In the genomic region with DNA sequence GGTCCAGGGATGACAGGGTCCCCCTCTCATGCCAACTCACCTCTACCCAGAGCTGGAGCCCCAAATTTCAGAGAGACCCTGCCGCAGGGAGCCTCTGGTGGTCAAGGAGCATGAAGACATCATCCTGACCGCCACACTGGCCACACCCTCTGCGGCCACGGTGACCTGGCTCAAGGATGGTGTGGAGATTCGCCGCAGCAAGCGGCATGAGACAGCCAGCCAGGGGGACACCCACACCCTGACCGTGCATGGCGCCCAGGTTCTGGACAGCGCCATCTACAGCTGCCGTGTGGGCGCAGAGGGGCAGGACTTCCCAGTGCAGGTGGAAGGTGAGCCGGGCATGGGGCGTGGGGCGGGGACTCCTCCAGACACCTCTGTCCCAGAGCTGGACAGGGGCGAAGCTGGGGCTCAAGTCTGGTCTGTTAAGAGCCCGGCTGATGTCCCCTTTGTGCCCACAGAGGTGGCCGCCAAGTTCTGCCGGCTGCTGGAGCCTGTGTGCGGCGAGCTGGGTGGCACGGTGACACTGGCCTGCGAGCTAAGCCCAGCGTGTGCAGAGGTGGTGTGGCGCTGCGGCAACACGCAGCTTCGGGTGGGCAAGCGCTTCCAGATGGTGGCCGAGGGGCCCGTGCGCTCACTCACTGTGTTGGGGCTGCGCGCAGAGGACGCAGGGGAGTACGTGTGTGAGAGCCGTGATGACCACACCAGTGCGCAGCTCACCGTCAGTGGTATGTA, we compare ENCODE assay signal across 15 cellular contexts.
DNase-seq lines count a peak whose midpoint lies in the region; ATAC-seq and TF ChIP-seq lines count a peak whose summit lies in the region.
"Had no signal": no experiment of that assay in that cellular context is flagged by ENCODE, and none has a peak within 500 bp of the region (broad histone marks: within the 10 kb centered on the region; RNA-seq: fewer than 3 reads in every experiment).

No MANE protein-coding gene starts in this region.

- no peak for DNase-seq in activated T-cell treated with anti-CD3 and anti-CD28 coated beads, Interleukin-2, amount 50 U/mL, for 24 hours
- no peak for DNase-seq in activated T-cell treated with anti-CD3 and anti-CD28 coated beads, Interleukin-2, amount 50 U/mL, for 1 hour
- peak; percentile 43 for DNase-seq in lower lobe of right lung
- no peak for DNase-seq in stimulated activated effector memory CD8-positive, alpha-beta T cell treated with anti-CD3 and anti-CD28 coated beads, Interleukin-12 subunit alpha, Interleukin-12 subunit beta, amount 100 ng/mL, for 72 hours (ENCODE audit: low spot score in 2 of 2)
- DNase-seq in effector CD8-positive, alpha-beta T cell (lab: John Stamatoyannopoulos, UW): no peak
- no peak for DNase-seq in HK-2 (ENCODE audit: unreplicated experiment)
- DNase-seq: GF-D8; Kasumi-1; NCI-H1694; NCI-H510A treated with DMSO at 0.1 percent for 48 hours; stimulated activated CD4-positive, alpha-beta T cell treated with anti-CD3 and anti-CD28 coated beads, Interleukin-15, amount 100 ng/mL, for 24 hours; SW 1271 had no signal

- TF ChIP-seq CTCF in lower lobe of right lung (IDR thresholded peaks at IDR 0.05): no peak

- no peaks in the 10 kb centered on the region for H3K27me3 ChIP-seq in lower lobe of right lung (ENCODE audit: low read depth)
- H3K27me3 ChIP-seq: adrenal gland had no signal

- peaks cover 19% of the 10 kb centered on the region for H3K4me1 Mint-ChIP-seq in activated T-cell treated with anti-CD3 and anti-CD28 coated beads, Interleukin-2, amount 50 U/mL, for 24 hours (ENCODE audit: low read depth)
- H3K4me1 Mint-ChIP-seq in activated T-helper 17 cell treated with anti-CD3 and anti-CD28 coated beads, Interleukin-2, amount 50 U/mL, for 72 hours: no peaks in the 10 kb centered on the region
- H3K4me1 Mint-ChIP-seq in stimulated activated effector memory CD8-positive, alpha-beta T cell treated with anti-CD3 and anti-CD28 coated beads, Interleukin-12 subunit alpha, Interleukin-12 subunit beta, amount 100 ng/mL, for 72 hours: peaks cover 19% of the 10 kb centered on the region

- peak overlapping the region; percentile 78 for H3K4me3 Mint-ChIP-seq in activated T-cell treated with anti-CD3 and anti-CD28 coated beads, Interleukin-2, amount 50 U/mL, for 24 hours
- H3K4me3 Mint-ChIP-seq in activated T-helper 17 cell treated with anti-CD3 and anti-CD28 coated beads, Interleukin-2, amount 50 U/mL, for 72 hours: peak overlapping the region; percentile 83
- H3K4me3 Mint-ChIP-seq in stimulated activated effector memory CD8-positive, alpha-beta T cell treated with anti-CD3 and anti-CD28 coated beads, Interleukin-12 subunit alpha, Interleukin-12 subunit beta, amount 100 ng/mL, for 72 hours: peak overlapping the region; percentile 77

- H3K36me3 Mint-ChIP-seq in activated T-cell treated with anti-CD3 and anti-CD28 coated beads, Interleukin-2, amount 50 U/mL, for 24 hours (ENCODE audit: low read depth): peaks cover 10% of the 10 kb centered on the region
- H3K36me3 Mint-ChIP-seq in activated T-helper 17 cell treated with anti-CD3 and anti-CD28 coated beads, Interleukin-2, amount 50 U/mL, for 72 hours (ENCODE audit: low read depth): no peaks in the 10 kb centered on the region
- no peaks in the 10 kb centered on the region for H3K36me3 Mint-ChIP-seq in stimulated activated effector memory CD8-positive, alpha-beta T cell treated with anti-CD3 and anti-CD28 coated beads, Interleukin-12 subunit alpha, Interleukin-12 subunit beta, amount 100 ng/mL, for 72 hours

- H3K9me3 Mint-ChIP-seq in activated T-cell treated with anti-CD3 and anti-CD28 coated beads, Interleukin-2, amount 50 U/mL, for 24 hours: no peaks in the 10 kb centered on the region
- H3K9me3 Mint-ChIP-seq in activated T-helper 17 cell treated with anti-CD3 and anti-CD28 coated beads, Interleukin-2, amount 50 U/mL, for 72 hours: no peaks in the 10 kb centered on the region
- H3K9me3 Mint-ChIP-seq in stimulated activated effector memory CD8-positive, alpha-beta T cell treated with anti-CD3 and anti-CD28 coated beads, Interleukin-12 subunit alpha, Interleukin-12 subunit beta, amount 100 ng/mL, for 72 hours: no peaks in the 10 kb centered on the region

- H3K27me3 Mint-ChIP-seq in activated T-cell treated with anti-CD3 and anti-CD28 coated beads, Interleukin-2, amount 50 U/mL, for 24 hours: no peaks in the 10 kb centered on the region
- no peaks in the 10 kb centered on the region for H3K27me3 Mint-ChIP-seq in activated T-helper 17 cell treated with anti-CD3 and anti-CD28 coated beads, Interleukin-2, amount 50 U/mL, for 72 hours

- H3K9me3 ChIP-seq in lower lobe of right lung: no peaks in the 10 kb centered on the region
- H3K9me3 ChIP-seq: adrenal gland had no signal

- H3K4me3 ChIP-seq in lower lobe of right lung: no peak overlapping the region
- H3K4me3 ChIP-seq: adrenal gland had no signal

- H3K36me3 ChIP-seq in lower lobe of right lung: peaks cover 6% of the 10 kb centered on the region
- H3K36me3 ChIP-seq: adrenal gland had no signal

- peaks cover 13% of the 10 kb centered on the region for H3K4me1 ChIP-seq in lower lobe of right lung

- ATAC-seq in activated T-helper 17 cell treated with anti-CD3 and anti-CD28 coated beads, Interleukin-2, amount 50 U/mL, for 72 hours (replicated peaks): no peak
- ATAC-seq in lower lobe of right lung (no peak), GM18511 (IDR thresholded peaks at IDR 0.05; ENCODE audit: unreplicated experiment) (no peak)
- ATAC-seq in stimulated activated effector memory CD8-positive, alpha-beta T cell treated with anti-CD3 and anti-CD28 coated beads, Interleukin-12 subunit alpha, Interleukin-12 subunit beta, amount 100 ng/mL, for 72 hours: no peak

- H3K27ac ChIP-seq in lower lobe of right lung: no peak overlapping the region
- H3K27ac ChIP-seq: adrenal gland had no signal

- intact Hi-C loops in lower lobe of right lung (cut with DNase I): no loop called here

- no peak overlapping the region for H3K27ac Mint-ChIP-seq in activated T-cell treated with anti-CD3 and anti-CD28 coated beads, Interleukin-2, amount 50 U/mL, for 24 hours
- no peak overlapping the region for H3K27ac Mint-ChIP-seq in activated T-helper 17 cell treated with anti-CD3 and anti-CD28 coated beads, Interleukin-2, amount 50 U/mL, for 72 hours
- no peak overlapping the region for H3K27ac Mint-ChIP-seq in stimulated activated effector memory CD8-positive, alpha-beta T cell treated with anti-CD3 and anti-CD28 coated beads, Interleukin-12 subunit alpha, Interleukin-12 subunit beta, amount 100 ng/mL, for 72 hours
